Comparison of ENCODE assay signal across 28 cellular contexts in the genomic region with DNA sequence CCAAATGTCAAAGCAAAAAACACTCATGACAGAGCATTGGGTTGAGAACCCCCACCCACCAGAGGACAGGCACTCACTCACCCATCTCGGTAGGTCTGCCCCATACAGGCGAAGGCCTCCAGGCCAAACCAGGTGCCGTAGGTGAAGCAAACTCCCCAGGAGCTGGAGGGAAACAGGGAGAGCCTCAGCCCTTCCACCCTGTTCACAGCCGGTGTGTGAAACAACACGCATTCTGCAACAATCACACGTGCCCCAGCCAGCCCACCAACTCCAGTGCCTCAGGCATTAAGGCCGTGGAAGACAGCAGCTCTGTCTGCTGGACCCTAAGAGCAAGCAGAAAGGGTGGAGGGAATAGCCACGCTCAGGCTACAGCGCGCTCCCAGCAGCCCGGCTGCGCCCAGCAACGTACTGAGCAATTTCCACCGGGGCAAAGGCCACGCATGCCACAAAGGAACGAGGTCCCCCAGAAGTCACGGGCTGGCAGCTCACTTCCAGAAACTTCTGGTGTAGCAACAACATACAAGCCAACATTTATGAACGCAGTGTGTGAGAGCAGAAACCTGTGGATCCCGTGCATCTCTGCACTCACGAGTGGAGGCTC. TPM values are rescaled to one million over a fixed set of nuclear protein-coding genes. Genes with fewer than 3 reads are reported as not detected.
A peak's percentile ranks its signal among the peaks of the same experiment; 100 is the strongest.
DNase-seq lines count a peak whose midpoint lies in the region; ATAC-seq and TF ChIP-seq lines count a peak whose summit lies in the region.
"Had no signal": no experiment of that assay in that cellular context is flagged by ENCODE, and none has a peak within 500 bp of the region (broad histone marks: within the 10 kb centered on the region; RNA-seq: fewer than 3 reads in every experiment).

No MANE protein-coding gene starts in this region.

- TF ChIP-seq CTCF in WTC11 (IDR thresholded peaks at IDR 0.05) (no peak), mucosa of descending colon (IDR thresholded peaks at IDR 0.05) (no peak), upper lobe of right lung (IDR thresholded peaks at IDR 0.05) (no peak)

- H3K4me1 ChIP-seq in mucosa of descending colon (ENCODE audit: low read depth) (no peaks in the 10 kb centered on the region), upper lobe of right lung (no peaks in the 10 kb centered on the region)
- H3K4me1 ChIP-seq: A549, BE2C, parathyroid adenoma had no signal

- CTCF ChIA-PET in WTC11 (lab: Charles Lee) = no interaction called here

- H3K4me1 Mint-ChIP-seq in activated T-cell treated with anti-CD3 and anti-CD28 coated beads, Interleukin-2, amount 50 U/mL, for 72 hours (ENCODE audit: low read depth) = no peaks in the 10 kb centered on the region
- no peaks in the 10 kb centered on the region for H3K4me1 Mint-ChIP-seq in WTC11
- H3K4me1 Mint-ChIP-seq: naive thymus-derived CD4-positive, alpha-beta T cell; stimulated activated naive CD8-positive, alpha-beta T cell treated with anti-CD3 and anti-CD28 coated beads, Interleukin-15, amount 100 ng/mL, for 72 hours had no signal

- no peak for ATAC-seq in activated T-cell treated with anti-CD3 and anti-CD28 coated beads, Interleukin-2, amount 50 U/mL, for 72 hours (replicated peaks in 1 of 2)
- ATAC-seq in WTC11 = no peak
- ATAC-seq in mucosa of descending colon = no peak
- no peak for ATAC-seq in upper lobe of right lung
- ATAC-seq in activated naive CD4-positive, alpha-beta T cell treated with anti-CD3 and anti-CD28 coated beads, Interleukin-2, amount 50 U/mL, for 72 hours = no peak
- ATAC-seq: A549; activated CD8-positive, alpha-beta T cell treated with anti-CD3 and anti-CD28 coated beads, Interleukin-2, amount 10 ng/mL, durations not matched to agents 7 days and 5 days; heart left ventricle; K562; naive thymus-derived CD4-positive, alpha-beta T cell; stimulated activated naive CD8-positive, alpha-beta T cell treated with anti-CD3 and anti-CD28 coated beads, Interleukin-15, amount 100 ng/mL, for 72 hours had no signal

- H3K4me3 Mint-ChIP-seq in activated T-cell treated with anti-CD3 and anti-CD28 coated beads, Interleukin-2, amount 50 U/mL, for 72 hours = no peak overlapping the region
- no peak overlapping the region for H3K4me3 Mint-ChIP-seq in WTC11
- H3K4me3 Mint-ChIP-seq: activated CD8-positive, alpha-beta T cell treated with anti-CD3 and anti-CD28 coated beads, Interleukin-2, amount 10 ng/mL, durations not matched to agents 7 days and 5 days; naive thymus-derived CD4-positive, alpha-beta T cell; stimulated activated naive CD8-positive, alpha-beta T cell treated with anti-CD3 and anti-CD28 coated beads, Interleukin-15, amount 100 ng/mL, for 72 hours had no signal

- H3K9me3 ChIP-seq in mucosa of descending colon (no peaks in the 10 kb centered on the region), upper lobe of right lung (no peaks in the 10 kb centered on the region)
- H3K9me3 ChIP-seq: A549, BE2C, heart left ventricle, tibial nerve had no signal

- H3K36me3 ChIP-seq in mucosa of descending colon (ENCODE audit: low read depth) (no peaks in the 10 kb centered on the region), upper lobe of right lung (peaks cover 85% of the 10 kb centered on the region), H7 (replicated peaks; ENCODE audit: control insufficient read depth, insufficient read depth, low read length) (peaks cover 21% of the 10 kb centered on the region)

- intact Hi-C loops in mucosa of descending colon (cut with DNase I, micrococcal nuclease) = no loop called here
- intact Hi-C loops in upper lobe of right lung (cut with DNase I) = no loop called here

- DNase-seq in activated T-cell treated with anti-CD3 and anti-CD28 coated beads, Interleukin-2, amount 50 U/mL, for 1 hour = peak; percentile 4
- no peak for DNase-seq in activated T-cell treated with anti-CD3 and anti-CD28 coated beads, Interleukin-2, amount 50 U/mL, for 72 hours
- DNase-seq in WTC11 (ENCODE audit: low spot score) = peak; percentile 7
- peak in 2 of 3 donors; percentile 11 to 25 for DNase-seq in mucosa of descending colon
- peak; percentile 43 for DNase-seq in upper lobe of right lung
- no peak for DNase-seq in activated naive CD4-positive, alpha-beta T cell treated with anti-CD3 and anti-CD28 coated beads, Interleukin-2, amount 50 U/mL, for 72 hours (ENCODE audit: low spot score in 2 of 2)
- no peak for DNase-seq in SHP77 (lab: John Stamatoyannopoulos, UW)
- DNase-seq in H7 = no peak
- DNase-seq: activated CD4-positive, CD25-positive, alpha-beta regulatory T cell treated with anti-CD3 and anti-CD28 coated beads, Interleukin-2, amount 50 U/mL, for 72 hours; activated CD8-positive, alpha-beta T cell treated with anti-CD3 and anti-CD28 coated beads, Interleukin-2, amount 10 ng/mL, durations not matched to agents 7 days and 5 days; activated naive CD4-positive, alpha-beta T cell treated with anti-CD3 and anti-CD28 coated beads, Interleukin-2, amount 50 U/mL, for 16 hours; BE2C; central memory CD4-positive, alpha-beta T cell; DMS79 treated with DMSO at 0.1 percent for 48 hours; GM23248; naive thymus-derived CD4-positive, alpha-beta T cell; NCI-H2029 treated with DMSO at 0.1 percent for 48 hours; NCI-H774; SHP77 treated with DMSO at 0.1 percent for 48 hours; stimulated activated naive CD8-positive, alpha-beta T cell treated with anti-CD3 and anti-CD28 coated beads, Interleukin-15, amount 100 ng/mL, for 72 hours had no signal

- H3K27me3 Mint-ChIP-seq in activated T-cell treated with anti-CD3 and anti-CD28 coated beads, Interleukin-2, amount 50 U/mL, for 72 hours (ENCODE audit: low read depth) = no peaks in the 10 kb centered on the region
- H3K27me3 Mint-ChIP-seq in WTC11 (ENCODE audit: low read depth) = no peaks in the 10 kb centered on the region
- H3K27me3 Mint-ChIP-seq: naive thymus-derived CD4-positive, alpha-beta T cell; stimulated activated naive CD8-positive, alpha-beta T cell treated with anti-CD3 and anti-CD28 coated beads, Interleukin-15, amount 100 ng/mL, for 72 hours had no signal

- POLR2A ChIA-PET in WTC11 (lab: Charles Lee) = no interaction called here

- H3K27me3 ChIP-seq in upper lobe of right lung (no peaks in the 10 kb centered on the region), H7 (ENCODE audit: control insufficient read depth, insufficient read depth, low read length) (no peaks in the 10 kb centered on the region)
- H3K27me3 ChIP-seq: BE2C, dorsolateral prefrontal cortex, heart left ventricle, tibial nerve had no signal

- H3K27ac Mint-ChIP-seq in activated T-cell treated with anti-CD3 and anti-CD28 coated beads, Interleukin-2, amount 50 U/mL, for 72 hours = no peak overlapping the region
- H3K27ac Mint-ChIP-seq in WTC11 = no peak overlapping the region
- peak overlapping the region in 1 of 2 donors; percentile 56 for H3K27ac Mint-ChIP-seq in activated naive CD4-positive, alpha-beta T cell treated with anti-CD3 and anti-CD28 coated beads, Interleukin-2, amount 50 U/mL, for 72 hours
- H3K27ac Mint-ChIP-seq: activated CD8-positive, alpha-beta T cell treated with anti-CD3 and anti-CD28 coated beads, Interleukin-2, amount 10 ng/mL, durations not matched to agents 7 days and 5 days had no signal

- H3K36me3 Mint-ChIP-seq in activated T-cell treated with anti-CD3 and anti-CD28 coated beads, Interleukin-2, amount 50 U/mL, for 72 hours (ENCODE audit: insufficient read depth in 2 of 2) = peaks cover 3 to 6% of the 10 kb centered on the region in 2 donors
- peaks cover 74% of the 10 kb centered on the region for H3K36me3 Mint-ChIP-seq in WTC11
- H3K36me3 Mint-ChIP-seq in activated naive CD4-positive, alpha-beta T cell treated with anti-CD3 and anti-CD28 coated beads, Interleukin-2, amount 50 U/mL, for 72 hours = peaks cover 0 to 5% of the 10 kb centered on the region in 2 donors

- H3K27ac ChIP-seq in upper lobe of right lung = no peak overlapping the region
- H3K27ac ChIP-seq: A549, epithelial cell of prostate, GM23248, heart left ventricle, parathyroid adenoma, tibial nerve had no signal

- H3K4me3 ChIP-seq in mucosa of descending colon (no peak overlapping the region), upper lobe of right lung (no peak overlapping the region), H7 (ENCODE audit: insufficient read depth, low read depth, low read length) (no peak overlapping the region)
- H3K4me3 ChIP-seq: A549, dorsolateral prefrontal cortex, GM23248, heart left ventricle, K562, tibial nerve had no signal

- no peaks in the 10 kb centered on the region for H3K9me3 Mint-ChIP-seq in activated T-cell treated with anti-CD3 and anti-CD28 coated beads, Interleukin-2, amount 50 U/mL, for 72 hours
- H3K9me3 Mint-ChIP-seq in WTC11 = peaks cover 12% of the 10 kb centered on the region
- no peaks in the 10 kb centered on the region for H3K9me3 Mint-ChIP-seq in activated naive CD4-positive, alpha-beta T cell treated with anti-CD3 and anti-CD28 coated beads, Interleukin-2, amount 50 U/mL, for 72 hours
- H3K9me3 Mint-ChIP-seq: stimulated activated naive CD8-positive, alpha-beta T cell treated with anti-CD3 and anti-CD28 coated beads, Interleukin-15, amount 100 ng/mL, for 72 hours had no signal

RNA-seq across cellular contexts. Expression of gene SPATC1L, which starts 11.4 kb away (rescaled TPM):
- total RNA-seq in activated T-cell treated with anti-CD3 and anti-CD28 coated beads, Interleukin-2, amount 50 U/mL, for 72 hours = 10 to 100 TPM in 1 of 2 donors, 1 to 10 TPM in 1; 2.6 to 12.9 TPM
- 56.5 to 61.7 TPM (median 57.6 TPM) in 3 replicates for total RNA-seq in WTC11 (2021)
- total RNA-seq in mucosa of descending colon = 10 to 100 TPM in 1 of 3 donors, 1 to 10 TPM in 2; 4.6 to 10.9 (median 4.6) TPM
- 4.7 TPM for total RNA-seq in upper lobe of right lung
- 1 to 10 TPM; 7.1 to 8.9 TPM for total RNA-seq in activated naive CD4-positive, alpha-beta T cell treated with anti-CD3 and anti-CD28 coated beads, Interleukin-2, amount 50 U/mL, for 72 hours
- 35.5 and 41.5 TPM in 2 replicates for total RNA-seq in H7 (2014; rRNA removed; shearing (Covaris generic))

RNA-seq across cellular contexts. Expression of gene LSS, which starts 32.9 kb away (rescaled TPM):
- total RNA-seq in activated T-cell treated with anti-CD3 and anti-CD28 coated beads, Interleukin-2, amount 50 U/mL, for 72 hours = 10 to 100 TPM; 18.9 to 22.4 TPM
- 79.9 to 101 TPM (median 92.6 TPM) in 3 replicates for total RNA-seq in WTC11 (2021)
- total RNA-seq in mucosa of descending colon = 10 to 100 TPM; 72.6 to 84.8 (median 81.1) TPM
- total RNA-seq in upper lobe of right lung = 108 TPM
- total RNA-seq in activated naive CD4-positive, alpha-beta T cell treated with anti-CD3 and anti-CD28 coated beads, Interleukin-2, amount 50 U/mL, for 72 hours = 10 to 100 TPM; 17.8 to 26.2 TPM
- total RNA-seq in H7 (2014; rRNA removed; shearing (Covaris generic)) = 44.6 and 53.3 TPM in 2 replicates

RNA-seq across cellular contexts. Expression of gene FTCD, which starts 40.3 kb away (rescaled TPM):
- under 1 TPM; 0.74 to 1.00 TPM for total RNA-seq in activated T-cell treated with anti-CD3 and anti-CD28 coated beads, Interleukin-2, amount 50 U/mL, for 72 hours
- total RNA-seq in WTC11 (2021) (6.1 to 9.6 TPM (median 9.5 TPM) in 3 replicates), mucosa of descending colon (1 to 10 TPM in 1 of 3 donors, under 1 TPM in 1, not detected in 1; 0.36 to 2.1 TPM), upper lobe of right lung (0.46 TPM)
- under 1 TPM; 0.21 to 0.39 TPM for total RNA-seq in activated naive CD4-positive, alpha-beta T cell treated with anti-CD3 and anti-CD28 coated beads, Interleukin-2, amount 50 U/mL, for 72 hours
- total RNA-seq in H7 (2014; rRNA removed; shearing (Covaris generic)) = 1.6 TPM in 1 of 2 replicates, not detected in the other
- total RNA-seq: GM23248, MCF 10A had no signal

Comparison
In these comparisons a context has a peak if more than half of its experiments do, and no peak if none do; other contexts are left out.
1. DNase-seq: peak in activated T-cell treated with anti-CD3 and anti-CD28 coated beads, Interleukin-2, amount 50 U/mL, for 1 hour (single experiment), WTC11 (single experiment), mucosa of descending colon (2 of 3) and upper lobe of right lung (single experiment); none in activated T-cell treated with anti-CD3 and anti-CD28 coated beads, Interleukin-2, amount 50 U/mL, for 72 hours (0 of 2), activated naive CD4-positive, alpha-beta T cell treated with anti-CD3 and anti-CD28 coated beads, Interleukin-2, amount 50 U/mL, for 72 hours (0 of 2), SHP77 (0 of 2) and H7 (single experiment).